20 cellular contexts compared by ENCODE assay signal in the genomic region with DNA sequence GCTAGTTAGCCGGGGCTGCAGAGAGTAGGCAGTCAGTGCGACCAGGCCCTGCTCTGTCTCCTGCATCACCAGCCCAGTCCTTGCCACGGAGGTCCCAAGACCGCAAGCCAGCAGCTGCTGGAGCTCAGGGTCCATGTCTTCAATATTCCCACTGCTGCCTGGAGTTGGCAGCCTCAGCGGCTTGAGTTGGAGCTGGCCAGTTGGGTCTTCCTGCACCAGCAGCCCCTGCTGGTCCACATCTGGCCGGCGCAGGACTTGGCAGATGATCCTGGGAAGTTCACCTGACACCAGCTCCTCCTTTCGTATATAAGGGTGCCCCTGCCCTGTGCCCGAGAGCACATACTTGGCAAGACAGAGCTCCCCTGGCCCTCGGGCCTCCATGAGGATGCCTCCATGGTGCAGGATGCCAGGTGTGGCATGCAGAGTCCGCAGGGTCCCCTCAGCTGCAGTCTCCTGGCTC. TPM values are rescaled to one million over a fixed set of nuclear protein-coding genes. Genes with fewer than 3 reads are reported as not detected.
"Had no signal": no experiment of that assay in that cellular context is flagged by ENCODE, and none has a peak within 500 bp of the region (broad histone marks: within the 10 kb centered on the region; RNA-seq: fewer than 3 reads in every experiment).

No MANE protein-coding gene starts in this region.

- H3K4me3 ChIP-seq: hepatocyte, mucosa of descending colon, pancreas had no signal

- H3K27ac Mint-ChIP-seq: naive thymus-derived CD8-positive, alpha-beta T cell; progenitor cell of endocrine pancreas had no signal

- H3K36me3 ChIP-seq: pancreas had no signal

- H3K9me3 ChIP-seq: mucosa of descending colon, pancreas had no signal

- H2AFZ ChIP-seq: hepatocyte had no signal

- DNase-seq: effector memory CD4-positive, alpha-beta T cell; left colon; mucosa of descending colon; naive thymus-derived CD8-positive, alpha-beta T cell; nucleus accumbens; small intestine; stimulated activated CD4-positive, alpha-beta T cell treated with anti-CD3 and anti-CD28 coated beads, Interleukin-12 subunit alpha, Interleukin-12 subunit beta, amount 100 ng/mL, for 4 hours; stimulated activated naive CD4-positive, alpha-beta T cell treated with Interleukin-2 at 50 U/mL for 16 hours; trophoblast cell had no signal

- ATAC-seq: esophagus mucosa; left colon; mucosa of descending colon; naive thymus-derived CD8-positive, alpha-beta T cell; pancreas; sciatic nerve had no signal

- FAIRE-seq: endometrium, frontal cortex, pancreas, small intestine had no signal

- H3K4me2 ChIP-seq: hepatocyte had no signal

- H3K27me3 Mint-ChIP-seq: central memory CD8-positive, alpha-beta T cell; naive thymus-derived CD8-positive, alpha-beta T cell had no signal

- H3K4me3 Mint-ChIP-seq: central memory CD8-positive, alpha-beta T cell; naive thymus-derived CD8-positive, alpha-beta T cell; neural crest cell had no signal

- H3K27ac ChIP-seq: hepatocyte, pancreas had no signal

- H3K36me3 Mint-ChIP-seq: naive thymus-derived CD8-positive, alpha-beta T cell had no signal

- H3K9me3 Mint-ChIP-seq: central memory CD8-positive, alpha-beta T cell; naive thymus-derived CD8-positive, alpha-beta T cell; neural crest cell had no signal

- H3K79me2 ChIP-seq: hepatocyte had no signal

- H3K27me3 ChIP-seq: hepatocyte, pancreas had no signal

RNA-seq across cellular contexts. Expression of a gene that starts 5.7 kb away (rescaled TPM):
- total RNA-seq: esophagus mucosa; fibroblast of lung; frontal cortex; left colon; lower leg skin; naive thymus-derived CD8-positive, alpha-beta T cell; neural crest cell; progenitor cell of endocrine pancreas had no signal
- polyA plus RNA-seq: naive thymus-derived CD8-positive, alpha-beta T cell had no signal
